Comparison of ENCODE assay signal across 8 cellular contexts in genomic region chr20:43938932-43939761, GRCh38. TPM values are rescaled to one million over a fixed set of nuclear protein-coding genes. Genes with fewer than 3 reads are reported as not detected.
DNase-seq lines count a peak whose midpoint lies in the region; ATAC-seq, FAIRE-seq and TF ChIP-seq lines count a peak whose summit lies in the region.

No MANE protein-coding gene starts in this region.

- no peaks in the 10 kb centered on the region for H3K9me3 Mint-ChIP-seq in progenitor cell of endocrine pancreas (ENCODE audit: low read depth)
- peaks cover 0 to 2% (median 0%) of the 10 kb centered on the region in 11 donors for H3K9me3 Mint-ChIP-seq in naive thymus-derived CD4-positive, alpha-beta T cell

- no peak for TF ChIP-seq POLR2A in H54 (IDR thresholded peaks at IDR 0.05; ENCODE audit: low read depth, low read length)

- no peaks in the 10 kb centered on the region for H3K36me3 Mint-ChIP-seq in progenitor cell of endocrine pancreas (ENCODE audit: insufficient read depth)
- H3K36me3 Mint-ChIP-seq in naive thymus-derived CD4-positive, alpha-beta T cell: peaks cover 0 to 5% (median 0%) of the 10 kb centered on the region in 5 donors

- no peaks in the 10 kb centered on the region for H3K9me3 ChIP-seq in naive thymus-derived CD4-positive, alpha-beta T cell (ENCODE audit: control insufficient read depth in 2 of 3, low read length in 3 of 3)

- intact Hi-C loops in sciatic nerve (cut with DNase I): no loop called here
- intact Hi-C loops in naive thymus-derived CD4-positive, alpha-beta T cell (cut with micrococcal nuclease): no loop called here

- no peaks in the 10 kb centered on the region for H3K36me3 ChIP-seq in naive thymus-derived CD4-positive, alpha-beta T cell (ENCODE audit: control insufficient read depth in 2 of 3, insufficient read depth in 3 of 3, low read length in 3 of 3)

- H3K27ac ChIP-seq in RWPE1: peak overlapping the region; percentile 80
- H3K27ac ChIP-seq in naive thymus-derived CD4-positive, alpha-beta T cell (ENCODE audit: low read depth, low read length): no peak overlapping the region

- H3K4me1 ChIP-seq in naive thymus-derived CD4-positive, alpha-beta T cell (ENCODE audit: control insufficient read depth in 2 of 2, insufficient read depth in 2 of 2, low read length in 2 of 2): peaks cover 16 to 20% of the 10 kb centered on the region in 2 donors

- no peaks in the 10 kb centered on the region for H3K27me3 ChIP-seq in naive thymus-derived CD4-positive, alpha-beta T cell (ENCODE audit: control insufficient read depth in 2 of 2, insufficient read depth in 2 of 2, low read length in 2 of 2)

- DNase-seq in H54 (ENCODE audit: insufficient read length, low spot score) (peak; percentile 64), RWPE1 (ENCODE audit: low spot score) (peak; percentile 98), fibroblast of the aortic adventitia (ENCODE audit: low read depth) (peak; percentile 100), sciatic nerve (ENCODE audit: low spot score) (peak; percentile 73), progenitor cell of endocrine pancreas (ENCODE audit: low spot score, unreplicated experiment) (no peak), HEK293T (ENCODE audit: extremely low spot score) (no peak), GM10266 (ENCODE audit: extremely low spot score) (no peak)
- DNase-seq in naive thymus-derived CD4-positive, alpha-beta T cell: no peak

- no peak for TF ChIP-seq CTCF in RWPE1 (conservative IDR thresholded peaks at IDR 0.05; ENCODE audit: low read depth)
- TF ChIP-seq CTCF in fibroblast of the aortic adventitia (IDR thresholded peaks at IDR 0.05; ENCODE audit: insufficient read depth, low read length): no peak
- TF ChIP-seq CTCF in progenitor cell of endocrine pancreas (IDR thresholded peaks at IDR 0.05; ENCODE audit: unreplicated experiment): no peak
- no peak for TF ChIP-seq CTCF in GM10266 (IDR thresholded peaks at IDR 0.05; ENCODE audit: control insufficient read depth, insufficient read depth, low read depth, missing control alignments)

- H3K4me1 Mint-ChIP-seq in progenitor cell of endocrine pancreas (ENCODE audit: low read depth): no peaks in the 10 kb centered on the region
- peaks cover 32 to 72% (median 50%) of the 10 kb centered on the region in 7 donors for H3K4me1 Mint-ChIP-seq in naive thymus-derived CD4-positive, alpha-beta T cell

- CTCF ChIA-PET in RWPE1 (lab: Yijun Ruan, JAX) (interaction anchor here (0.6 to 3.6 kb wide), 5 partner anchors 11 to 205 kb away, joined by 3 to 8 read pairs (median 6); no protein-coding TSS in a partner anchor), HEK293T (lab: Yijun Ruan, JAX) (no interaction called here)
- CTCF ChIA-PET in naive thymus-derived CD4-positive, alpha-beta T cell (lab: Charles Lee): interaction anchor here (0.6 kb wide), 1 partner anchor 141 kb away, joined by 6 read pairs; no protein-coding TSS in a partner anchor

- POLR2A ChIA-PET in RWPE1 (lab: Yijun Ruan, JAX; ENCODE audit: low non-redundant PET) (interaction anchor here (0.7 kb wide), 1 partner anchor 43 kb away, joined by 3 read pairs; no protein-coding TSS in a partner anchor), HEK293T (lab: Yijun Ruan, JAX) (no interaction called here)
- POLR2A ChIA-PET in naive thymus-derived CD4-positive, alpha-beta T cell (lab: Charles Lee): interaction anchor here (0.7 to 1.8 kb wide), 5 partner anchors 10 to 58 kb away, joined by 3 to 5 read pairs (median 3); no protein-coding TSS in a partner anchor

- peaks cover 7% of the 10 kb centered on the region for H3K27me3 Mint-ChIP-seq in progenitor cell of endocrine pancreas
- peaks cover 0 to 26% (median 0%) of the 10 kb centered on the region in 5 donors for H3K27me3 Mint-ChIP-seq in naive thymus-derived CD4-positive, alpha-beta T cell

- no peak for FAIRE-seq in H54 (lab: Jason Lieb, UNC)

- no peak overlapping the region for H3K4me3 ChIP-seq in fibroblast of the aortic adventitia (ENCODE audit: low read depth, low read length)
- H3K4me3 ChIP-seq in naive thymus-derived CD4-positive, alpha-beta T cell (ENCODE audit: low read length): no peak overlapping the region

- peak; percentile 74 for ATAC-seq in sciatic nerve
- ATAC-seq in naive thymus-derived CD4-positive, alpha-beta T cell: no peak

- H3K4me3 Mint-ChIP-seq in progenitor cell of endocrine pancreas (ENCODE audit: low read depth): no peak overlapping the region
- no peak overlapping the region for H3K4me3 Mint-ChIP-seq in naive thymus-derived CD4-positive, alpha-beta T cell

- H3K27ac Mint-ChIP-seq in progenitor cell of endocrine pancreas: no peak overlapping the region
- H3K27ac Mint-ChIP-seq in naive thymus-derived CD4-positive, alpha-beta T cell: no peak overlapping the region

TF ChIP-seq in HEK293T, 16 proteins besides CTCF, POLR2A, EP300 and RAD21:
- no peak for TF ChIP-seq TARDBP (IDR thresholded peaks at IDR 0.05)
- TF ChIP-seq ELF4 (IDR thresholded peaks at IDR 0.05): no peak
- no peak for TF ChIP-seq BHLHE40 (IDR thresholded peaks at IDR 0.05; ENCODE audit: borderline replicate concordance)
- no peak for TF ChIP-seq ZNF384 (IDR thresholded peaks at IDR 0.05)
- TF ChIP-seq PKNOX1 (IDR thresholded peaks at IDR 0.05): no peak
- TF ChIP-seq L3MBTL2 (conservative IDR thresholded peaks at IDR 0.05): no peak
- TF ChIP-seq ARNT (IDR thresholded peaks at IDR 0.05): no peak
- TF ChIP-seq FOXM1 (IDR thresholded peaks at IDR 0.05; ENCODE audit: borderline replicate concordance): no peak
- no peak for TF ChIP-seq FOXA1 (IDR thresholded peaks at IDR 0.05)
- no peak for TF ChIP-seq SUZ12 (IDR thresholded peaks at IDR 0.05)

RNA-seq across cellular contexts. Expression of gene TOX2, which starts 24.5 kb away (rescaled TPM):
- total RNA-seq in fibroblast of the aortic adventitia (ENCODE audit: low replicate concordance) (0.74 and 5.2 TPM in 2 replicates), sciatic nerve (2.1 TPM), progenitor cell of endocrine pancreas (2.5 and 2.8 TPM in 2 replicates)
- 1 to 10 TPM in 2 of 5 experiments, under 1 TPM in 3; 0.22 to 7.1 (median 0.96) TPM for total RNA-seq in naive thymus-derived CD4-positive, alpha-beta T cell
- polyA plus RNA-seq in naive thymus-derived CD4-positive, alpha-beta T cell: 1 to 10 TPM; 1.6 to 4.0 TPM

Comparison
In these comparisons a context has a peak if more than half of its experiments do, and no peak if none do; other contexts are left out.
1. DNase-seq: peak in H54 (single experiment), RWPE1 (single experiment), fibroblast of the aortic adventitia (single experiment) and sciatic nerve (single experiment); none in progenitor cell of endocrine pancreas (single experiment), naive thymus-derived CD4-positive, alpha-beta T cell (0 of 9), HEK293T (single experiment) and GM10266 (single experiment).